ENCODE assay signal across 25 cellular contexts in the genomic region with DNA sequence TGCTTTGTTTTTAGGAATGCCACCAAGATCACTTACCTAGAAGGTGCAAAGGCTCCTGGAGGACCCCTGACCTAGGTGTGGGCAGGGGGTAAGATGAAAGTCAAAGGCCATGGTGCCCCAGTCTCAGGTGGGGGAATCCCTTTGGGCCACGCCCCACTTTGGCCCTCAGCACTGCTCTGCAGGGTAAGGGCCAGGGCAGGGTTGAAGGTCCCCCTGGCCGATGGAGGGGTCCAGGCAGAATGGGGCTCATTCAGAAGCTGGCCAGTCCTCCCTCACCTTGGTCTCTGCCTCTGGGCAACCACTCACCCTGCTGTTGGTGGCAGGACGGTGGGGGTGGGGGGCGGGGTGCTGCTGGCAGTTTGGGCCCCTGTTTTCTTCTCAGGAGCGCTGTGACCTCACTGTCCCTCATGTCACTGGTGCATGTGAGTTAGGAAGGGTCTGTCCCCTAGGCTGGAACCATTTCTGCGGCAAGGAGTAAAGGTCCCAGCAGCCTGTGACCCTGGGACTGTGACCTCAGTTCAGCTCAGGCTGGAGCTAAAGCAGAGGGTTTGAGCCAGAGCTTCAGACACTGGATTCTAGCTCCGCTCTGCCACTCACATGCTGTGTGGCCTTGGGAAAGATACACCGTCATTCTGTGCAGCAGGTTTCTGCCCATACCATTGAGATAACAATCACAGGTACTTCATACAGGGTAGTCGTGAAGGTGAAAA. TPM values are rescaled to one million over a fixed set of nuclear protein-coding genes. Genes with fewer than 3 reads are reported as not detected.
DNase-seq lines count a peak whose midpoint lies in the region; ATAC-seq, FAIRE-seq and TF ChIP-seq lines count a peak whose summit lies in the region.
"Had no signal": no experiment of that assay in that cellular context is flagged by ENCODE, and none has a peak within 500 bp of the region (broad histone marks: within the 10 kb centered on the region; RNA-seq: fewer than 3 reads in every experiment).

No MANE protein-coding gene starts in this region.

- H3K79me2 ChIP-seq in K562 (ENCODE audit: control insufficient read depth, insufficient read depth, low read length) (no peaks in the 10 kb centered on the region), trophoblast cell (ENCODE audit: control insufficient read depth, insufficient read depth, low read length, poor library complexity) (no peaks in the 10 kb centered on the region)

- no peak overlapping the region for H4K91ac ChIP-seq in trophoblast cell (ENCODE audit: low read depth, low read length)

- H3K27me3 ChIP-seq in K562 (ENCODE audit: control insufficient read depth in 2 of 2, insufficient read depth in 2 of 2, low read length in 2 of 2) (peaks cover 0 to 6% of the 10 kb centered on the region in 2 experiments; a peak in 2 of 5 replicates), liver (ENCODE audit: control insufficient read depth in 4 of 4, insufficient read depth in 4 of 4, low read length in 3 of 4) (no peaks in the 10 kb centered on the region), trophoblast cell (ENCODE audit: insufficient read depth, low read length) (no peaks in the 10 kb centered on the region)
- H3K27me3 ChIP-seq: MG63 had no signal

- no peak overlapping the region for H2AFZ ChIP-seq in K562 (ENCODE audit: low read depth, low read length)
- H2AFZ ChIP-seq in trophoblast cell (ENCODE audit: insufficient read depth, low read length, poor library complexity): no peak overlapping the region

- H3K14ac ChIP-seq in trophoblast cell (ENCODE audit: low read length): no peak overlapping the region

- no peak for TF ChIP-seq EP300 in K562 (IDR thresholded peaks at IDR 0.05; ENCODE audit: low read length)

- intact Hi-C loops in K562 (cut with micrococcal nuclease): no loop called here

- H2AK5ac ChIP-seq in trophoblast cell (ENCODE audit: low read length): no peak overlapping the region

- H3K4me2 ChIP-seq in K562 (ENCODE audit: insufficient read depth, low read length) (no peak overlapping the region), trophoblast cell (ENCODE audit: low read length) (no peak overlapping the region)

- peaks cover 7% of the 10 kb centered on the region for H3K79me1 ChIP-seq in trophoblast cell (ENCODE audit: low read length)

- H3K4me1 ChIP-seq in HEK293 (ENCODE audit: control insufficient read depth, insufficient read depth, low read length): peaks cover 5% of the 10 kb centered on the region
- peaks cover 28 to 32% of the 10 kb centered on the region in 2 experiments for H3K4me1 ChIP-seq in K562 (replicated peaks in 1 of 2; ENCODE audit: control insufficient read depth in 2 of 2, insufficient read depth in 2 of 2, low read length in 2 of 2)
- H3K4me1 ChIP-seq in liver (ENCODE audit: control insufficient read depth in 4 of 4, insufficient read depth in 4 of 4, low read length in 3 of 4): peaks cover 11 to 59% (median 42%) of the 10 kb centered on the region in 4 donors
- peaks cover 16 to 31% of the 10 kb centered on the region in 2 experiments for H3K4me1 ChIP-seq in trophoblast cell (ENCODE audit: control insufficient read depth in 1 of 2, insufficient read depth in 2 of 2, low read length in 2 of 2)

- H3K36me3 ChIP-seq in HEK293 (ENCODE audit: control insufficient read depth in 2 of 2, insufficient read depth in 1 of 2, low read length in 2 of 2) (no peaks in the 10 kb centered on the region), K562 (ENCODE audit: control insufficient read depth, insufficient read depth, low read length) (no peaks in the 10 kb centered on the region), liver (ENCODE audit: control insufficient read depth in 4 of 4, insufficient read depth in 3 of 4, low read depth in 1 of 4, low read length in 3 of 4) (no peaks in the 10 kb centered on the region), trophoblast cell (ENCODE audit: control insufficient read depth in 1 of 2, insufficient read depth in 2 of 2, low read length in 2 of 2) (no peaks in the 10 kb centered on the region)

- H3K18ac ChIP-seq in trophoblast cell (ENCODE audit: low read length): no peak overlapping the region

- CTCF ChIA-PET in HEK293 (lab: Yijun Ruan, JAX) (interaction anchor here (0.6 kb wide), 1 partner anchor 161 kb away, joined by 3 read pairs; no protein-coding TSS in a partner anchor), K562 (lab: Yijun Ruan, JAX; ENCODE audit: low intra/inter-chr PET ratio) (no interaction called here)

- H3K9ac ChIP-seq in K562 (ENCODE audit: insufficient read depth in 1 of 2, low read depth in 2 of 2, low read length in 2 of 2) (no peak overlapping the region), liver (ENCODE audit: low read depth in 1 of 2, low read length in 2 of 2) (no peak overlapping the region), trophoblast cell (ENCODE audit: low read length) (no peak overlapping the region)

- no peak overlapping the region for H2BK12ac ChIP-seq in trophoblast cell (ENCODE audit: low read length)

- H4K12ac ChIP-seq in trophoblast cell (ENCODE audit: low read depth, low read length): no peak overlapping the region

- no peak overlapping the region for H2BK120ac ChIP-seq in trophoblast cell (ENCODE audit: insufficient read depth, low read length, poor library complexity)

- POLR2A ChIA-PET in HEK293 (lab: Yijun Ruan, JAX): no interaction called here
- POLR2A ChIA-PET in K562 (lab: Yijun Ruan, JAX): interaction anchor here (0.6 kb wide), 1 partner anchor 103 kb away, joined by 4 read pairs; no protein-coding TSS in a partner anchor

- BruUV-seq in K562 (replicated peaks; lab: Mats Ljungman, UMichigan): no TSS peak

- ATAC-seq in K562: no peak
- no peak for ATAC-seq in GM19397 (IDR thresholded peaks at IDR 0.05; ENCODE audit: unreplicated experiment)
- no peak for ATAC-seq in HG02840 (IDR thresholded peaks at IDR 0.05; ENCODE audit: low FRiP score, unreplicated experiment)
- ATAC-seq: CD8-positive, alpha-beta T cell; HCT116 had no signal

- DNase-seq in K562 (ENCODE audit: extremely low read depth in 1 of 4, low spot score in 3 of 4) (no peak), trophoblast cell (peak; percentile 50 to 68), coronary artery (ENCODE audit: low spot score) (no peak)
- DNase-seq: CD8-positive, alpha-beta T cell; DMS 273 treated with DMSO at 0.1 percent for 48 hours; DMS79; EL; GF-D8; GOT3; KG1; MG63; NCI-H2029 treated with DMSO at 0.1 percent for 48 hours; NCI-H2227 treated with DMSO at 0.1 percent for 48 hours; NCI-H526 treated with DMSO at 0.1 percent for 48 hours; RPMI8226; SIG-M5 had no signal

- TF ChIP-seq POLR2A in K562 (conservative IDR thresholded peaks at IDR 0.05): no peak

- in situ Hi-C loops in K562 (cut with MboI): no loop called here

- no peak overlapping the region for H4K8ac ChIP-seq in trophoblast cell (ENCODE audit: low read depth, low read length)

- H3K4ac ChIP-seq in trophoblast cell (ENCODE audit: low read depth, low read length): no peak overlapping the region

- no peaks in the 10 kb centered on the region for H3K9me1 ChIP-seq in K562 (ENCODE audit: control insufficient read depth, insufficient read depth, low read length)

- no peaks in the 10 kb centered on the region for H4K20me1 ChIP-seq in K562 (replicated peaks; ENCODE audit: control insufficient read depth, insufficient read depth, low read length)

- no peak overlapping the region for H3K23ac ChIP-seq in trophoblast cell (ENCODE audit: low read length)

- H3K9me3 ChIP-seq in HEK293 (ENCODE audit: control insufficient read depth, insufficient read depth, low read depth, low read length) (no peaks in the 10 kb centered on the region), K562 (replicated peaks; ENCODE audit: control insufficient read depth, insufficient read depth, low read depth, low read length) (no peaks in the 10 kb centered on the region; the same call in 1 of the 2 replicates), liver (ENCODE audit: control insufficient read depth in 4 of 4, low read length in 3 of 4) (peaks cover 0 to 5% (median under 1%) of the 10 kb centered on the region in 4 donors), trophoblast cell (ENCODE audit: insufficient read depth, low read depth, low read length) (peaks cover 5% of the 10 kb centered on the region)

- H2BK5ac ChIP-seq in trophoblast cell (ENCODE audit: low read depth, low read length, poor library complexity): no peak overlapping the region

- no peak for TF ChIP-seq CTCF in HEK293 (tag by site-specific recombination; IDR thresholded peaks at IDR 0.05)
- TF ChIP-seq CTCF in K562 (IDR thresholded peaks at IDR 0.05 in 2 of 3, conservative IDR thresholded peaks at IDR 0.05 in 1 of 3; ENCODE audit: insufficient read depth in 2 of 3, low read depth in 1 of 3, low read length in 3 of 3): no peak
- no peak for TF ChIP-seq CTCF in liver (IDR thresholded peaks at IDR 0.05; ENCODE audit: low read depth, low read length, missing input control)
- no peak for TF ChIP-seq CTCF in coronary artery (IDR thresholded peaks at IDR 0.05)

- TF ChIP-seq RAD21 in K562 (CRISPR knock-in tag; conservative IDR thresholded peaks at IDR 0.05 in 1 of 2, IDR thresholded peaks at IDR 0.05 in 1 of 2) (no peak), liver (IDR thresholded peaks at IDR 0.05) (peak in 1 of 2 donors; percentile 32)

- no peak overlapping the region for H3K4me3 ChIP-seq in HEK293 (ENCODE audit: low read depth, low read length)
- H3K4me3 ChIP-seq in K562: no peak overlapping the region
- H3K4me3 ChIP-seq in liver (ENCODE audit: low read depth in 1 of 3, low read length in 3 of 3): no peak overlapping the region
- H3K4me3 ChIP-seq in trophoblast cell (ENCODE audit: low read depth, low read length): no peak overlapping the region
- H3K4me3 ChIP-seq in coronary artery: no peak overlapping the region
- H3K4me3 ChIP-seq: MG63, SK-N-MC had no signal

- WGBS in K562 (ENCODE audit: insufficient coverage, low coverage, missing lambda C conversion rate): 30% methylated on average over 6 of the region's 9 CpGs
- 50% methylated on average over 9 of the region's 9 CpGs for WGBS in liver
- WGBS in trophoblast cell (ENCODE audit: extremely low coverage, insufficient coverage, insufficient read length): no CpG with 5 or more reads among the region's 9 CpGs

- H3K27ac ChIP-seq in HEK293 (ENCODE audit: extremely low read depth, low read depth, low read length): no peak overlapping the region
- no peak overlapping the region for H3K27ac ChIP-seq in K562 (ENCODE audit: extremely low read depth, low read depth, low read length)
- H3K27ac ChIP-seq in liver (ENCODE audit: low read depth in 1 of 2, low read length in 2 of 2): peak overlapping the region in 1 of 2 donors; percentile 79
- H3K27ac ChIP-seq in trophoblast cell (ENCODE audit: low read depth, low read length): no peak overlapping the region
- H3K27ac ChIP-seq in coronary artery: no peak overlapping the region
- H3K27ac ChIP-seq: C4-2B, SK-N-MC had no signal

- no peak for FAIRE-seq in K562 (lab: Jason Lieb, UNC)
- FAIRE-seq: GM12891, HTR-8/SVneo had no signal

RNA-seq across cellular contexts. Expression of gene ASS1, which starts 1.9 kb away (rescaled TPM):
- 1.7 and 3.4 TPM in 2 replicates for total RNA-seq in K562 (2011; cell fraction: chromatin; rRNA removed; ENCODE audit: low replicate concordance)
- 2.6 and 4.0 TPM in 2 replicates for total RNA-seq in K562 (2011; cell fraction: nucleolus; rRNA removed)
- total RNA-seq in K562 (2011; cell fraction: nucleoplasm; rRNA removed): 1.6 and 2.4 TPM in 2 replicates
- total RNA-seq in K562 (2014; rRNA removed): 4.6 and 4.8 TPM in 2 replicates
- total RNA-seq in K562 (2014; rRNA removed; fragmentation: Illumina TruSeq; extraction: Trizol): 2.2 and 4.2 TPM in 2 replicates
- total RNA-seq in K562 (2015; rRNA removed; fragmentation: Illumina TruSeq; extraction: Trizol): 1.5 and 1.7 TPM in 2 replicates
- total RNA-seq in K562 (2021): 3.7 TPM in 2 replicates
- polyA plus RNA-seq in K562 (2011; rRNA removed): 2.9 and 4.7 TPM in 2 replicates
- polyA plus RNA-seq in K562 (2011; cell fraction: cytosol; rRNA removed): 3.0 and 5.3 TPM in 2 replicates
- polyA plus RNA-seq in K562 (2011; cell fraction: nucleus; rRNA removed): 1.8 and 3.1 TPM in 2 replicates
- polyA plus RNA-seq in K562 (2012): 2.6 and 82.8 TPM in 2 replicates
- 5.7 and 5.9 TPM in 2 replicates for polyA plus RNA-seq in K562 (2014; fragmentation: Illumina TruSeq; extraction: Trizol)
- polyA plus RNA-seq in K562 (2014; fragmentation: Nextera tagmentation; extraction: Ambion mirVana): 1 to 10 TPM; 1.7 to 3.6 TPM
- polyA plus RNA-seq in K562 (2014; rRNA removed): 3.8 and 6.5 TPM in 2 replicates
- 1.8 and 4.5 TPM in 2 replicates for polyA minus RNA-seq in K562 (2011; rRNA and poly(A)+ RNA removed)
- polyA minus RNA-seq in K562 (2011; cell fraction: cytosol; rRNA and poly(A)+ RNA removed): 13.4 and 14.5 TPM in 2 replicates
- polyA minus RNA-seq in K562 (2011; cell fraction: nucleus; rRNA and poly(A)+ RNA removed): 2.6 and 3.0 TPM in 2 replicates
- total RNA-seq in liver: 100 to 1,000 TPM; 396 to 711 TPM
- polyA plus RNA-seq in liver: 100 to 1,000 TPM; 425 to 641 TPM
- polyA plus RNA-seq in trophoblast cell (2013): 48.8 and 52.2 TPM in 2 replicates
- total RNA-seq: CD8-positive, alpha-beta T cell had no signal

Comparison
In these comparisons a context has a peak if more than half of its experiments do, and no peak if none do; other contexts are left out.
1. DNase-seq: peak in trophoblast cell (2 of 2); none in K562 (0 of 4) and coronary artery (single experiment).
2. RNA of gene ASS1, which starts 1.9 kb away (total RNA-seq): 396 to 711 TPM in liver; 1.5 to 4.8 TPM in K562; every median in the first group is over 10 times any median in the second.